Comparison of ENCODE assay signal across 1 cellular context in the genomic region with DNA sequence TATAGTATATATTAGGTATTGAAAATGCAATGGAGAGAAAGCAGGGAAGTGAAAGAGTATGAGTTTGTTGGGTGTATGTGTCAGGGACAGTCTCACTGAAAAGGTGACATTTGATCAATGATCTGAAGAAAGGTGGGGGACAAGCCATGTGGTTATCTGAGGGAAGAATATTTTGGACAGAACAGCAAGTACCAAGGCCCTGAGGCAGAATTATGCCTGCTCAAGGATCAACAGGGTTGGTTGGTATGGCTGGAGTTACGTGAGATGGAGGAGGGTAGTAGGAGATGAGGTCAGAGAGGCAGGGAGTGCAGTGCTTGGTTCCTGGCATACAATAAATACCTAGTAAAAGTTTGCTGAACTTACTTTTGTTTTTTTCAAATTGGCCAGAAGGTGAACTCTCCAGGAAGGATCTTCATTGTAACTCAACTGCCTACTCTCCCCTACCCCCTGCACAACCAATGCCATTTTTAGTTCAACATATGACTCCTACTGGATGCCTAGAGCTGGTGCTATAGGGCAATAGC.
TF ChIP-seq lines count a peak whose summit lies in the region.

No MANE protein-coding gene starts in this region.

TF ChIP-seq in IMR-90, 13 proteins besides CTCF, POLR2A, EP300 and RAD21:
- TF ChIP-seq FOS (IDR thresholded peaks at IDR 0.05; ENCODE audit: low read depth, low read length) (no peak), RCOR1 (IDR thresholded peaks at IDR 0.05; ENCODE audit: insufficient replicate concordance, low read length) (no peak), CEBPB (IDR thresholded peaks at IDR 0.05; ENCODE audit: low read depth, low read length) (no peak)
